1 cellular context compared by ENCODE assay signal in genomic region chr11:9038537-9038936, GRCh38.
TF ChIP-seq lines count a peak whose summit lies in the region.

No MANE protein-coding gene starts in this region.

TF ChIP-seq in HepG2, 621 proteins besides CTCF, POLR2A, EP300 and RAD21:
- TF ChIP-seq, protein P1, sequence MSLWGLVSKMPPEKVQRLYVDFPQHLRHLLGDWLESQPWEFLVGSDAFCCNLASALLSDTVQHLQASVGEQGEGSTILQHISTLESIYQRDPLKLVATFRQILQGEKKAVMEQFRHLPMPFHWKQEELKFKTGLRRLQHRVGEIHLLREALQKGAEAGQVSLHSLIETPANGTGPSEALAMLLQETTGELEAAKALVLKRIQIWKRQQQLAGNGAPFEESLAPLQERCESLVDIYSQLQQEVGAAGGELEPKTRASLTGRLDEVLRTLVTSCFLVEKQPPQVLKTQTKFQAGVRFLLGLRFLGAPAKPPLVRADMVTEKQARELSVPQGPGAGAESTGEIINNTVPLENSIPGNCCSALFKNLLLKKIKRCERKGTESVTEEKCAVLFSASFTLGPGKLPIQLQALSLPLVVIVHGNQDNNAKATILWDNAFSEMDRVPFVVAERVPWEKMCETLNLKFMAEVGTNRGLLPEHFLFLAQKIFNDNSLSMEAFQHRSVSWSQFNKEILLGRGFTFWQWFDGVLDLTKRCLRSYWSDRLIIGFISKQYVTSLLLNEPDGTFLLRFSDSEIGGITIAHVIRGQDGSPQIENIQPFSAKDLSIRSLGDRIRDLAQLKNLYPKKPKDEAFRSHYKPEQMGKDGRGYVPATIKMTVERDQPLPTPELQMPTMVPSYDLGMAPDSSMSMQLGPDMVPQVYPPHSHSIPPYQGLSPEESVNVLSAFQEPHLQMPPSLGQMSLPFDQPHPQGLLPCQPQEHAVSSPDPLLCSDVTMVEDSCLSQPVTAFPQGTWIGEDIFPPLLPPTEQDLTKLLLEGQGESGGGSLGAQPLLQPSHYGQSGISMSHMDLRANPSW (CRISPR knock-in tag; IDR thresholded peaks at IDR 0.05; ENCODE audit: borderline replicate concordance): no peak
- TF ChIP-seq ZNF251 (CRISPR knock-in tag; IDR thresholded peaks at IDR 0.05): no peak
- TF ChIP-seq ZNF781 (CRISPR knock-in tag; IDR thresholded peaks at IDR 0.05; ENCODE audit: borderline replicate concordance, not compliant biosample characterization): no peak
- TF ChIP-seq MLLT10 (CRISPR knock-in tag; IDR thresholded peaks at IDR 0.05): no peak
- TF ChIP-seq ZSCAN25 (CRISPR knock-in tag; IDR thresholded peaks at IDR 0.05): no peak
- no peak for TF ChIP-seq ZNF589 (CRISPR knock-in tag; conservative IDR thresholded peaks at IDR 0.05)
